8 cellular contexts compared by ENCODE assay signal in the genomic region with DNA sequence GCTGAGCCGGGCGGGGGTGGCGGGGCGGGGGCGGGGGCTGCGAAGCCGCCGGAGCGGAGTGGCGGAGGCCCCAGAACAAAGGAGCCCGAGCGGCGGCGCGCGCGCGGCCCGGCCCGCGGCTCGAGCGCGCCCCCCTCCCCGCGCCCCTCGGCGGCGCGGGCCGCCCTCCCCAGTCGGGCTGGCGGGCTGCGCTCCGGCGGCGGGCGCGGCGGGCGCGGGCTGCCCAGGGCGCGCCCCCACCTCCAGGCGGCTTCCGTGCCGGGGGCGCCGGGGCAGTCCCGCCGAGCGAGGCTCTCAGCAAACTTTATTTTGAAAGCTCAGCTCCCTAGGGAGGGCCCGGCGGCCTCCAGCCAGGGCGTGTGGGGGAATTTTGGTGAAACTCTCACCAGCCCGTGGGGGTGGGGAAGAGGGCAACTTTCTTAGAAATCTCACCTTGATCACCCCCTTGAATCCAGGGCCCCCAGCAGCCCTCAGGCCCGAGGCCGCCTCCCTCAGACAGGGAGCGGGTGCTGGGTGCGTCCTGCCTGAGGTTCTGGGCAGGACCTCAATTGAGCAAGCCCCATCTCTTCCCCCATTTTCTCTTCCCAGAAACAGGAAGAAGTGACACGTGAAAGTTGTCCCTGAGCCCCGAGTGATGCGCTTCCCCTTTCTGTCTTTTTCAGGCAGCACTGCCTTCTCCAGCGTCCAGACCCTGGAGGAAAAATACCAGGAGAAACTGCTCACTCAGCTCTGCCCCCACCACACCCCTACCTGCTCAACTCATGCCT. TPM values are rescaled to one million over a fixed set of nuclear protein-coding genes. Genes with fewer than 3 reads are reported as not detected.
DNase-seq lines count a peak whose midpoint lies in the region; ATAC-seq and TF ChIP-seq lines count a peak whose summit lies in the region.

No MANE protein-coding gene starts in this region.

- peak; percentile 82 for DNase-seq in GM13977 (ENCODE audit: low spot score)
- peak; percentile 81 to 83 for DNase-seq in activated T-cell treated with anti-CD3 and anti-CD28 coated beads, Interleukin-2, amount 50 U/mL, for 48 hours
- DNase-seq in trophoblast cell, result peak in 1 of 2 donors; percentile 42
- no peak for DNase-seq in NCI-H2107 (lab: John Stamatoyannopoulos, UW)
- no peak for DNase-seq in ureter (ENCODE audit: low spot score)

- H2BK12ac ChIP-seq in trophoblast cell (ENCODE audit: low read length), result peak overlapping the region; percentile 62

- peak overlapping the region; percentile 93 for H4K91ac ChIP-seq in trophoblast cell (ENCODE audit: low read depth, low read length)

- H2BK5ac ChIP-seq in trophoblast cell (ENCODE audit: low read depth, low read length, poor library complexity), result peak overlapping the region; percentile 79

- TF ChIP-seq EP300 in gastroesophageal sphincter (IDR thresholded peaks at IDR 0.05), result no peak

- H3K4ac ChIP-seq in trophoblast cell (ENCODE audit: low read depth, low read length), result peak overlapping the region; percentile 92

- H2AFZ ChIP-seq in OCI-LY1 (ENCODE audit: low read length) (no peak overlapping the region), trophoblast cell (ENCODE audit: insufficient read depth, low read length, poor library complexity) (peak overlapping the region; percentile 76)

- H3K9ac ChIP-seq in OCI-LY1 (ENCODE audit: low read length) (peak overlapping the region; percentile 68), trophoblast cell (ENCODE audit: low read length) (peak overlapping the region; percentile 37)

- TF ChIP-seq CTCF in GM13977 (IDR thresholded peaks at IDR 0.05; ENCODE audit: extremely low read depth, insufficient read depth, missing control alignments) (no peak), OCI-LY1 (IDR thresholded peaks at IDR 0.05; ENCODE audit: low read length) (no peak), gastroesophageal sphincter (IDR thresholded peaks at IDR 0.05) (no peak)

- H3K79me2 ChIP-seq in OCI-LY1 (ENCODE audit: insufficient read depth, low read length), result no peaks in the 10 kb centered on the region
- peaks cover 25% of the 10 kb centered on the region for H3K79me2 ChIP-seq in trophoblast cell (ENCODE audit: control insufficient read depth, insufficient read depth, low read length, poor library complexity)

- H3K23ac ChIP-seq in trophoblast cell (ENCODE audit: low read length), result no peak overlapping the region

- H3F3A ChIP-seq in OCI-LY1 (ENCODE audit: insufficient read depth, low read length), result peaks cover 6% of the 10 kb centered on the region

- no peaks in the 10 kb centered on the region for H4K20me1 ChIP-seq in OCI-LY1 (ENCODE audit: insufficient read depth, low read length)

- TF ChIP-seq POLR2A in gastroesophageal sphincter (IDR thresholded peaks at IDR 0.05), result peak in 1 of 2 donors; percentile 43

- H3K4me3 ChIP-seq in OCI-LY1 (ENCODE audit: low read depth, low read length, poor library complexity, severe bottlenecking) (peak overlapping the region; percentile 67), gastroesophageal sphincter (peak overlapping the region; percentile 49 to 64), trophoblast cell (ENCODE audit: low read depth, low read length) (peak overlapping the region; percentile 74)

- ATAC-seq in HG02610 (IDR thresholded peaks at IDR 0.05; ENCODE audit: unreplicated experiment), result peak; percentile 47
- peak; percentile 46 for ATAC-seq in gastroesophageal sphincter

- no peaks in the 10 kb centered on the region for H3K9me2 ChIP-seq in OCI-LY1 (ENCODE audit: low read depth, low read length)

- 5 to 25% methylated on average over 4 to 8 of the region's 64 CpGs for WGBS in gastroesophageal sphincter (ENCODE audit: low coverage in 1 of 2), 2 donors
- no CpG with 5 or more reads among the region's 64 CpGs for WGBS in trophoblast cell (ENCODE audit: extremely low coverage, insufficient coverage, insufficient read length)

- peaks cover 21% of the 10 kb centered on the region for H3K79me1 ChIP-seq in trophoblast cell (ENCODE audit: low read length)

- in situ Hi-C loops in GM13977 (cut with MboI; ENCODE audit: low pct_unique_long_range_greater_than_20kb, low sequenced_read_pairs, unreplicated experiment), result no loop called here

- H3K4me1 ChIP-seq in OCI-LY1 (ENCODE audit: insufficient read depth, low read length, severe bottlenecking) (peaks cover 64% of the 10 kb centered on the region), gastroesophageal sphincter (peaks cover 0 to 65% (median 27%) of the 10 kb centered on the region in 3 donors), trophoblast cell (ENCODE audit: control insufficient read depth in 1 of 2, insufficient read depth in 2 of 2, low read length in 2 of 2) (peaks cover 46 to 50% of the 10 kb centered on the region in 2 experiments)

- H3K36me3 ChIP-seq in OCI-LY1 (ENCODE audit: insufficient read depth, low read length) (peaks cover 36% of the 10 kb centered on the region), gastroesophageal sphincter (no peaks in the 10 kb centered on the region), trophoblast cell (ENCODE audit: control insufficient read depth in 1 of 2, insufficient read depth in 2 of 2, low read length in 2 of 2) (peaks cover 14 to 16% of the 10 kb centered on the region in 2 experiments)

- H4K12ac ChIP-seq in trophoblast cell (ENCODE audit: low read depth, low read length), result peak overlapping the region; percentile 91

- H3K4me2 ChIP-seq in OCI-LY1 (ENCODE audit: low read length), result peak overlapping the region; percentile 80
- H3K4me2 ChIP-seq in trophoblast cell (ENCODE audit: low read length), result peak overlapping the region; percentile 63

- peak overlapping the region; percentile 92 for H2BK120ac ChIP-seq in trophoblast cell (ENCODE audit: insufficient read depth, low read length, poor library complexity)

- H3K14ac ChIP-seq in trophoblast cell (ENCODE audit: low read length), result peak overlapping the region; percentile 96

- peak overlapping the region; percentile 89 for H3K18ac ChIP-seq in trophoblast cell (ENCODE audit: low read length)

- H3K27ac ChIP-seq in OCI-LY1 (ENCODE audit: low read depth, low read length, poor library complexity, severe bottlenecking) (peak overlapping the region; percentile 21), gastroesophageal sphincter (peak overlapping the region in 3 of 4 donors; percentile 60 to 79 (median 77)), trophoblast cell (ENCODE audit: low read depth, low read length) (peak overlapping the region; percentile 53)

- H3K9me3 ChIP-seq in OCI-LY1 (ENCODE audit: low read length) (no peaks in the 10 kb centered on the region), gastroesophageal sphincter (no peaks in the 10 kb centered on the region), trophoblast cell (ENCODE audit: insufficient read depth, low read depth, low read length) (no peaks in the 10 kb centered on the region)

- H2AK5ac ChIP-seq in trophoblast cell (ENCODE audit: low read length), result peak overlapping the region; percentile 93

- H4K8ac ChIP-seq in trophoblast cell (ENCODE audit: low read depth, low read length), result peak overlapping the region; percentile 90

- H3K27me3 ChIP-seq in OCI-LY1 (ENCODE audit: insufficient read depth, low read length) (no peaks in the 10 kb centered on the region), gastroesophageal sphincter (no peaks in the 10 kb centered on the region), trophoblast cell (ENCODE audit: insufficient read depth, low read length) (no peaks in the 10 kb centered on the region)

RNA-seq across cellular contexts. Expression of a gene that starts 0.8 kb away (rescaled TPM):
- total RNA-seq in gastroesophageal sphincter (1 to 10 TPM; 3.3 to 8.9 (median 5.8) TPM), ureter (28.7 TPM)
- polyA plus RNA-seq in trophoblast cell (2013), result 11.2 and 11.7 TPM in 2 replicates

RNA-seq across cellular contexts. Expression of a gene that starts 58.8 kb away (rescaled TPM):
- total RNA-seq in gastroesophageal sphincter (10 to 100 TPM; 32.6 to 61.3 (median 38.6) TPM), ureter (63.3 TPM)
- polyA plus RNA-seq in trophoblast cell (2013), result 94.1 and 96.1 TPM in 2 replicates

Comparison
In these comparisons a context has a peak if more than half of its experiments do, and no peak if none do; other contexts are left out.
1. DNase-seq: peak in GM13977 (single experiment) and activated T-cell treated with anti-CD3 and anti-CD28 coated beads, Interleukin-2, amount 50 U/mL, for 48 hours (2 of 2); none in NCI-H2107 (single experiment) and ureter (single experiment).
2. H3K27ac ChIP-seq: peak in every context shown above with its lines; median percentile 77 in gastroesophageal sphincter; 53 in trophoblast cell; 21 in OCI-LY1.
3. Peak in every context shown above with its lines, with median percentiles within 50 percentile points of each other: H3K4me3 ChIP-seq.